ENCODE assay signal across 33 cellular contexts in the genomic region with DNA sequence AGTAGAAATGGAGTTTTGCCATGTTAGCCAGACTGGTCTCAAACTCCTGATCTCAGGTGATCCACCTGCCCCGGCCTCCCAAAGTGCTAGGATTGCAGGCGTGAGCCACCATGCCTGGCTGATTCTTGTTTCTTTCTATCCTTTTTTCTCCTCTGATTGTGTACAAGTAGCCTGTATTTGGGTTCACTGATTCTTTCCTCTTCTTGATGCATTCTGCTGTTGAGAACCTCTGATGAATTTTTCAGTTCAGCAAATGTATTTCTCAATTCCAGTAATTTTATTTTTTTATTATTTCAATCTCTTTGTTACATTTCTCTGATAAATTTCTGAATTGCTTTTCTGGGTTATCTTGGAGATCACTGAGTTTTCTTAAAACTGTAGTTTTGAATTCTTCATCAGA. TPM values are rescaled to one million over a fixed set of nuclear protein-coding genes. Genes with fewer than 3 reads are reported as not detected.
"Had no signal": no experiment of that assay in that cellular context is flagged by ENCODE, and none has a peak within 500 bp of the region (broad histone marks: within the 10 kb centered on the region; RNA-seq: fewer than 3 reads in every experiment).

No MANE protein-coding gene starts in this region.

- FAIRE-seq: colon, endometrium, endothelial cell of umbilical vein, frontal cortex had no signal

- H3K4me1 ChIP-seq: colonic mucosa, esophagus muscularis mucosa, esophagus squamous epithelium, foreskin keratinocyte, gastrocnemius medialis, gastroesophageal sphincter, heart left ventricle, heart right ventricle had no signal

- H3K27ac Mint-ChIP-seq: dendritic cell treated with granulocyte-macrophage colony-stimulating factor and Interleukin-4, amounts not matched to agents 40 ng/mL and 50 ng/mL, for 4 days; effector memory CD8-positive, alpha-beta T cell had no signal

- DNase-seq: colonic mucosa; cortex of kidney; dermis blood vessel endothelial cell; dorsolateral prefrontal cortex; effector CD4-positive, alpha-beta T cell; effector CD8-positive, alpha-beta T cell; effector memory CD4-positive, alpha-beta T cell; effector memory CD8-positive, alpha-beta T cell; erythroblast; esophagus squamous epithelium; foreskin fibroblast; foreskin keratinocyte; foreskin melanocyte; gastrocnemius medialis; glutamatergic neuron; head of caudate nucleus; heart left ventricle; heart right ventricle had no signal

- H3K27ac ChIP-seq: colonic mucosa, coronary artery, dorsolateral prefrontal cortex, epithelial cell of prostate, esophagus muscularis mucosa, esophagus squamous epithelium, foreskin keratinocyte, gastrocnemius medialis, gastroesophageal sphincter, heart left ventricle, heart right ventricle had no signal

- H3K4me3 Mint-ChIP-seq: dendritic cell treated with granulocyte-macrophage colony-stimulating factor and Interleukin-4, amounts not matched to agents 40 ng/mL and 50 ng/mL, for 4 days; effector memory CD8-positive, alpha-beta T cell had no signal

- H3K27me3 ChIP-seq: colonic mucosa, dorsolateral prefrontal cortex, esophagus muscularis mucosa, esophagus squamous epithelium, foreskin keratinocyte, gastrocnemius medialis, gastroesophageal sphincter, heart left ventricle, heart right ventricle had no signal

- H3K4me3 ChIP-seq: colonic mucosa, coronary artery, dorsolateral prefrontal cortex, esophagus muscularis mucosa, esophagus squamous epithelium, gastrocnemius medialis, gastroesophageal sphincter, heart left ventricle, heart right ventricle had no signal

- H3K36me3 ChIP-seq: colonic mucosa, esophagus muscularis mucosa, esophagus squamous epithelium, gastrocnemius medialis, gastroesophageal sphincter, heart left ventricle, heart right ventricle had no signal

- H3K27me3 Mint-ChIP-seq: dendritic cell treated with granulocyte-macrophage colony-stimulating factor and Interleukin-4, amounts not matched to agents 40 ng/mL and 50 ng/mL, for 4 days; effector memory CD8-positive, alpha-beta T cell had no signal

- ATAC-seq: effector memory CD8-positive, alpha-beta T cell; esophagus mucosa; foreskin keratinocyte; gastrocnemius medialis; gastroesophageal sphincter; heart left ventricle; heart right ventricle had no signal

- H3K9me3 ChIP-seq: colonic mucosa, gastrocnemius medialis had no signal

RNA-seq across cellular contexts. Expression of a gene that starts 58.8 kb away (rescaled TPM):
- total RNA-seq: dermis microvascular lymphatic vessel endothelial cell, endothelial cell of umbilical vein, epithelial cell of proximal tubule, esophagus mucosa, fibroblast of villous mesenchyme, gastrocnemius medialis, glomerular endothelial cell had no signal
- polyA plus RNA-seq: esophagus, heart left ventricle had no signal
